Comparison of ENCODE assay signal across 15 cellular contexts in genomic region chr1:23537296-23537993, GRCh38. TPM values are rescaled to one million over a fixed set of nuclear protein-coding genes. Genes with fewer than 3 reads are reported as not detected.
DNase-seq lines count a peak whose midpoint lies in the region; ATAC-seq and TF ChIP-seq lines count a peak whose summit lies in the region.
"Had no signal": no experiment of that assay in that cellular context is flagged by ENCODE, and none has a peak within 500 bp of the region (broad histone marks: within the 10 kb centered on the region; RNA-seq: fewer than 3 reads in every experiment).

No MANE protein-coding gene starts in this region.

- POLR2A ChIA-PET in AG04450 (lab: Yijun Ruan, JAX) = interaction anchor here (0.7 kb wide), 1 partner anchor 193 kb away, joined by 3 read pairs; no protein-coding TSS in a partner anchor

- no peaks in the 10 kb centered on the region for H3K9me3 ChIP-seq in AG04450 (ENCODE audit: control insufficient read depth, insufficient read depth, low read length)
- H3K9me3 ChIP-seq: ascending aorta, pancreas, SJCRH30, suprapubic skin had no signal

- no peak for DNase-seq in AG04450 (ENCODE audit: low read depth, low spot score)
- DNase-seq in GM04503 (ENCODE audit: low read depth) = peak; percentile 29
- peak; percentile 60 for DNase-seq in RPMI7951 (ENCODE audit: low read depth)
- DNase-seq in fibroblast of villous mesenchyme (ENCODE audit: low read depth) = peak; percentile 44
- DNase-seq in occipital lobe (lab: John Stamatoyannopoulos, UW) = no peak
- no peak for DNase-seq in left ventricle myocardium superior
- no peak for DNase-seq in G401 (ENCODE audit: low spot score)
- DNase-seq: AML-193, NCI-H187 treated with DMSO at 0.1 percent for 48 hours, pancreas, SJCRH30, T1000 had no signal

- no peak overlapping the region for H3K4me3 ChIP-seq in AG04450 (ENCODE audit: low read depth, low read length)
- no peak overlapping the region for H3K4me3 ChIP-seq in fibroblast of villous mesenchyme (ENCODE audit: low read depth, low read length)
- H3K4me3 ChIP-seq: ascending aorta, pancreas, SJCRH30, suprapubic skin had no signal

- CTCF ChIA-PET in AG04450 (lab: Charles Lee) = interaction anchor here (1.0 to 5.9 kb wide), 2 partner anchors 9 to 40 kb away, joined by 4 to 142 read pairs; no protein-coding TSS in a partner anchor

- no peak for ATAC-seq in left ventricle myocardium superior
- ATAC-seq in GM19395 (IDR thresholded peaks at IDR 0.05; ENCODE audit: unreplicated experiment) = no peak
- ATAC-seq: pancreas had no signal

- H3K27me3 ChIP-seq in AG04450 (ENCODE audit: control insufficient read depth, insufficient read depth, low read length) = no peaks in the 10 kb centered on the region
- H3K27me3 ChIP-seq: ascending aorta, pancreas, SJCRH30, suprapubic skin had no signal

- in situ Hi-C loops in G401 (cut with HindIII; ENCODE audit: low sequenced_read_pairs) = no loop called here

- intact Hi-C loops in left ventricle myocardium superior (cut with micrococcal nuclease) = no loop called here

- H3K27ac ChIP-seq in AG04450 (ENCODE audit: low read depth, low read length) = peak overlapping the region; percentile 31
- H3K27ac ChIP-seq: ascending aorta, pancreas, SJCRH30, suprapubic skin had no signal

- TF ChIP-seq CTCF in AG04450 (IDR thresholded peaks at IDR 0.05; ENCODE audit: low read depth, low read length) = no peak
- TF ChIP-seq CTCF in fibroblast of villous mesenchyme (IDR thresholded peaks at IDR 0.05; ENCODE audit: insufficient read depth, low read depth, low read length) = no peak

RNA-seq across cellular contexts. Expression of gene E2F2, which starts 6.4 kb away (rescaled TPM):
- polyA plus RNA-seq in AG04450 (2011; rRNA removed) = 0.05 and 0.06 TPM in 2 replicates
- polyA minus RNA-seq in AG04450 (2011; rRNA and poly(A)+ RNA removed) = 0.26 and 0.46 TPM in 2 replicates
- 4.2 and 4.7 TPM in 2 replicates for total RNA-seq in RPMI7951 (2014; rRNA removed; shearing (Covaris generic))
- total RNA-seq in fibroblast of villous mesenchyme (2.2 and 2.9 TPM in 2 replicates), occipital lobe (0.78 TPM), left ventricle myocardium superior (0.35 TPM)
- 8.4 and 11.7 TPM in 2 replicates for total RNA-seq in G401 (2014; rRNA removed; shearing (Covaris generic))
- total RNA-seq: ascending aorta had no signal

RNA-seq across cellular contexts. Expression of gene ID3, which starts 21.9 kb away (rescaled TPM):
- polyA plus RNA-seq in AG04450 (2011; rRNA removed) = 15.3 and 25.0 TPM in 2 replicates
- 27.0 and 45.8 TPM in 2 replicates for polyA minus RNA-seq in AG04450 (2011; rRNA and poly(A)+ RNA removed)
- 83.1 and 90.8 TPM in 2 replicates for total RNA-seq in RPMI7951 (2014; rRNA removed; shearing (Covaris generic))
- 32.4 and 86.3 TPM in 2 replicates for total RNA-seq in fibroblast of villous mesenchyme
- 30.3 TPM for total RNA-seq in occipital lobe
- 82.4 TPM for total RNA-seq in left ventricle myocardium superior
- total RNA-seq in G401 (2014; rRNA removed; shearing (Covaris generic)) = 1,524 and 1,844 TPM in 2 replicates

RNA-seq across cellular contexts. Expression of gene ASAP3, which starts 53.5 kb away (rescaled TPM):
- 25.5 and 29.9 TPM in 2 replicates for polyA plus RNA-seq in AG04450 (2011; rRNA removed)
- polyA minus RNA-seq in AG04450 (2011; rRNA and poly(A)+ RNA removed) = 37.7 and 44.5 TPM in 2 replicates
- 8.4 and 11.2 TPM in 2 replicates for total RNA-seq in RPMI7951 (2014; rRNA removed; shearing (Covaris generic))
- total RNA-seq in fibroblast of villous mesenchyme = 33.5 and 35.0 TPM in 2 replicates
- 10.0 TPM for total RNA-seq in occipital lobe
- total RNA-seq in left ventricle myocardium superior = 47.3 TPM
- total RNA-seq in G401 (2014; rRNA removed; shearing (Covaris generic)) = 49.3 and 59.4 TPM in 2 replicates

Comparison
In these comparisons a context has a peak if more than half of its experiments do, and no peak if none do; other contexts are left out.
1. DNase-seq: peak in GM04503 (single experiment), RPMI7951 (single experiment) and fibroblast of villous mesenchyme (single experiment); none in AG04450 (single experiment), occipital lobe (single experiment), left ventricle myocardium superior (single experiment) and G401 (single experiment).
2. RNA of gene ID3, which starts 21.9 kb away (total RNA-seq): 1,524 to 1,844 TPM in G401; 83.1 to 90.8 TPM in RPMI7951, 82.4 TPM in left ventricle myocardium superior (single experiment), 32.4 to 86.3 TPM in fibroblast of villous mesenchyme and 30.3 TPM in occipital lobe (single experiment); every median in the first group is over 10 times any median in the second.